1 cellular context compared by ENCODE assay signal in genomic region chr6:143705564-143705963, GRCh38.
A peak's percentile ranks its signal among the peaks of the same experiment; 100 is the strongest.
TF ChIP-seq lines count a peak whose summit lies in the region.

No MANE protein-coding gene starts in this region.

TF ChIP-seq in HepG2, 621 proteins besides CTCF, POLR2A, EP300 and RAD21 (continued from another document):
- TF ChIP-seq ARID3A (IDR thresholded peaks at IDR 0.05; ENCODE audit: low read depth, low read length) = 0 out of 2 replicates have a peak, but pooled peaks have one; percentile 32
- TF ChIP-seq SNAPC4 (CRISPR knock-in tag; IDR thresholded peaks at IDR 0.05) = no peak
- TF ChIP-seq LCORL (IDR thresholded peaks at IDR 0.05) = no peak
- 0 out of 2 replicates have a peak, but pooled peaks have one; percentile 20 for TF ChIP-seq LCORL (CRISPR knock-in tag; IDR thresholded peaks at IDR 0.05)
- TF ChIP-seq BCLAF1 (IDR thresholded peaks at IDR 0.05) = no peak
- no peak for TF ChIP-seq ZSCAN31 (CRISPR knock-in tag; IDR thresholded peaks at IDR 0.05; ENCODE audit: low read depth)
- 0 out of 2 replicates have a peak, but pooled peaks have one; percentile 21 for TF ChIP-seq PAXIP1 (CRISPR knock-in tag; conservative IDR thresholded peaks at IDR 0.05)
- no peak for TF ChIP-seq GMEB2 (CRISPR knock-in tag; IDR thresholded peaks at IDR 0.05; ENCODE audit: low read depth)
- peak; percentile 24; the same call in 1 of the 2 replicates for TF ChIP-seq HDAC1 (CRISPR knock-in tag; IDR thresholded peaks at IDR 0.05)
- TF ChIP-seq ZNF282 (IDR thresholded peaks at IDR 0.05; ENCODE audit: partially characterized antibody) = no peak
- no peak for TF ChIP-seq POGK (CRISPR knock-in tag; conservative IDR thresholded peaks at IDR 0.05)
- TF ChIP-seq ZNF678 (CRISPR knock-in tag; IDR thresholded peaks at IDR 0.05) = no peak
- TF ChIP-seq KAT8 (CRISPR knock-in tag; IDR thresholded peaks at IDR 0.05) = no peak
- TF ChIP-seq ZSCAN21 (CRISPR knock-in tag; IDR thresholded peaks at IDR 0.05; ENCODE audit: borderline replicate concordance) = no peak
